Comparison of ENCODE assay signal across 26 cellular contexts in genomic region chr2:107025291-107025857, GRCh38.
"Had no signal": no experiment of that assay in that cellular context is flagged by ENCODE, and none has a peak within 500 bp of the region (broad histone marks: within the 10 kb centered on the region; RNA-seq: fewer than 3 reads in every experiment).

No MANE protein-coding gene starts in this region.

- DNase-seq: activated B cell treated with CpG ODN at 0.5 μM for 24 hours; activated CD4-positive, alpha-beta T cell treated with anti-CD3 and anti-CD28 coated beads for 48 hours; activated CD4-positive, alpha-beta T cell treated with anti-CD3 and anti-CD28 coated beads, Interleukin-2, amount 50 U/mL, for 1 hour; activated CD4-positive, alpha-beta T cell treated with anti-CD3 and anti-CD28 coated beads, Interleukin-2, amount 50 U/mL, for 48 hours; activated CD8-positive, alpha-beta memory T cell treated with anti-CD3 and anti-CD28 coated beads for 24 hours; activated CD8-positive, alpha-beta T cell treated with anti-CD3 and anti-CD28 coated beads for 36 hours; activated effector memory CD4-positive, alpha-beta T cell treated with Interleukin-2 at 50 U/mL for 16 hours; activated gamma-delta T cell treated with Interleukin-2 at 50 U/mL for 16 hours; activated naive CD4-positive, alpha-beta T cell treated with anti-CD3 and anti-CD28 coated beads, Interleukin-2, amount 50 U/mL, for 16 hours; activated naive CD4-positive, alpha-beta T cell treated with Interleukin-2 at 50 U/mL for 16 hours; activated T-cell treated with anti-CD3 and anti-CD28 coated beads, Interleukin-2, amount 50 U/mL, for 4 hours; amniotic stem cell; anterior cingulate cortex; body of pancreas; caudate nucleus; effector CD8-positive, alpha-beta T cell; head of caudate nucleus; T-helper 1 cell; T-helper 17 cell; WERI-Rb-1 had no signal

- H3K27me3 ChIP-seq: body of pancreas, colonic mucosa had no signal

- H3K9me3 Mint-ChIP-seq: activated CD8-positive, alpha-beta T cell treated with anti-CD3 and anti-CD28 coated beads for 36 hours had no signal

- H3K36me3 Mint-ChIP-seq: activated naive CD8-positive, alpha-beta T cell had no signal

- H3K4me3 Mint-ChIP-seq: activated B cell treated with CpG ODN at 0.5 μM for 24 hours; activated CD8-positive, alpha-beta T cell treated with anti-CD3 and anti-CD28 coated beads for 36 hours; activated naive CD8-positive, alpha-beta T cell; activated T-cell treated with anti-CD3 and anti-CD28 coated beads, Interleukin-2, amount 50 U/mL, for 4 hours; activated T-helper 17 cell treated with anti-CD3 and anti-CD28 coated beads, Interleukin-2, amount 50 U/mL, for 72 hours; T-helper 17 cell; T-helper 2 cell treated with Interferon-gamma antibody and Interleukin-4, amounts not matched to agents 5 μg/mL and 100 μg/mL, for 36 hours had no signal

- H3K4me3 ChIP-seq: body of pancreas, colonic mucosa had no signal

- H3K27ac ChIP-seq: body of pancreas, colonic mucosa, epithelial cell of prostate, WERI-Rb-1 had no signal

- H3K27me3 Mint-ChIP-seq: activated B cell treated with CpG ODN at 0.5 μM for 24 hours; activated naive CD8-positive, alpha-beta T cell; activated T-helper 17 cell treated with anti-CD3 and anti-CD28 coated beads, Interleukin-2, amount 50 U/mL, for 72 hours; T-helper 17 cell had no signal

- ATAC-seq: activated CD4-positive, CD25-positive, alpha-beta regulatory T cell treated with anti-CD3 and anti-CD28 coated beads, Interleukin-2, amount 50 U/mL, for 24 hours; activated CD8-positive, alpha-beta T cell treated with anti-CD3 and anti-CD28 coated beads for 36 hours; activated T-cell treated with anti-CD3 and anti-CD28 coated beads, Interleukin-2, amount 50 U/mL, for 4 hours; activated T-helper 17 cell treated with anti-CD3 and anti-CD28 coated beads, Interleukin-2, amount 50 U/mL, for 72 hours; body of pancreas; T-helper 17 cell had no signal

- H3K36me3 ChIP-seq: colonic mucosa, WERI-Rb-1 had no signal

- H3K4me1 ChIP-seq: body of pancreas, colonic mucosa had no signal

- H3K4me1 Mint-ChIP-seq: activated B cell treated with CpG ODN at 0.5 μM for 24 hours; activated T-helper 17 cell treated with anti-CD3 and anti-CD28 coated beads, Interleukin-2, amount 50 U/mL, for 72 hours; T-helper 17 cell had no signal

- H3K27ac Mint-ChIP-seq: activated B cell treated with CpG ODN at 0.5 μM for 24 hours; activated CD8-positive, alpha-beta T cell treated with anti-CD3 and anti-CD28 coated beads for 36 hours; activated naive CD8-positive, alpha-beta T cell; activated T-helper 17 cell treated with anti-CD3 and anti-CD28 coated beads, Interleukin-2, amount 50 U/mL, for 72 hours; T-helper 17 cell; T-helper 2 cell treated with Interferon-gamma antibody and Interleukin-4, amounts not matched to agents 5 μg/mL and 100 μg/mL, for 36 hours had no signal

- H3K9me3 ChIP-seq: body of pancreas, colonic mucosa had no signal
